2 cellular contexts compared by ENCODE assay signal in genomic region chr10:15626937-15627336, GRCh38.
TF ChIP-seq lines count a peak whose summit lies in the region.

No MANE protein-coding gene starts in this region.

TF ChIP-seq in IMR-90, 13 proteins besides CTCF, POLR2A, EP300 and RAD21:
- TF ChIP-seq CHD1 (IDR thresholded peaks at IDR 0.05; ENCODE audit: low read depth, low read length) (no peak), BHLHE40 (IDR thresholded peaks at IDR 0.05; ENCODE audit: low read depth, low read length) (no peak), MXI1 (IDR thresholded peaks at IDR 0.05; ENCODE audit: borderline replicate concordance, low read depth, low read length) (no peak), RCOR1 (IDR thresholded peaks at IDR 0.05; ENCODE audit: insufficient replicate concordance, low read length) (no peak), USF2 (IDR thresholded peaks at IDR 0.05; ENCODE audit: low read depth, low read length) (no peak), FOS (IDR thresholded peaks at IDR 0.05; ENCODE audit: low read depth, low read length) (no peak)

TF ChIP-seq in H1, 55 proteins besides CTCF, POLR2A, EP300 and RAD21:
- TF ChIP-seq JUN (IDR thresholded peaks at IDR 0.05; ENCODE audit: low read depth, low read length) (no peak), BCL11A (IDR thresholded peaks at IDR 0.05; ENCODE audit: low read depth in 2 of 2, low read length in 2 of 2) (no peak), HDAC6 (IDR thresholded peaks at IDR 0.05; ENCODE audit: low read depth, low read length) (no peak), RXRA (IDR thresholded peaks at IDR 0.05; ENCODE audit: insufficient read depth, low read depth, low read length) (no peak), JUND (IDR thresholded peaks at IDR 0.05; ENCODE audit: low read length) (no peak), SP1 (IDR thresholded peaks at IDR 0.05; ENCODE audit: low read depth, low read length) (no peak), TEAD4 (IDR thresholded peaks at IDR 0.05; ENCODE audit: low read depth, low read length) (no peak), FOSL1 (IDR thresholded peaks at IDR 0.05; ENCODE audit: insufficient read depth, low read depth, low read length) (no peak), CHD7 (IDR thresholded peaks at IDR 0.05; ENCODE audit: insufficient replicate concordance, low read length) (no peak), SIRT6 (IDR thresholded peaks at IDR 0.05; ENCODE audit: low read length) (no peak)
